ENCODE assay signal across 10 cellular contexts in genomic region chr3:181764544-181764943, GRCh38. TPM values are rescaled to one million over a fixed set of nuclear protein-coding genes. Genes with fewer than 3 reads are reported as not detected.
"Had no signal": no experiment of that assay in that cellular context is flagged by ENCODE, and none has a peak within 500 bp of the region (broad histone marks: within the 10 kb centered on the region; RNA-seq: fewer than 3 reads in every experiment).

No MANE protein-coding gene starts in this region.

- DNase-seq: IMR-90, KBM-7, KG1 had no signal

- H3K4me2 ChIP-seq: KMS-11 had no signal

- H3K36me3 Mint-ChIP-seq: IgD-negative memory B cell had no signal

- H3K27me3 Mint-ChIP-seq: IgD-negative memory B cell had no signal

- H3K4me1 Mint-ChIP-seq: IgD-negative memory B cell had no signal

- H3K27ac ChIP-seq: HL-60, KMS-11 had no signal

- H3K9ac ChIP-seq: KMS-11 had no signal

- H3K4me3 Mint-ChIP-seq: IgD-negative memory B cell had no signal

- H3K27ac Mint-ChIP-seq: IgD-negative memory B cell had no signal

- H3K9me3 Mint-ChIP-seq: IgD-negative memory B cell had no signal

- ATAC-seq: HepG2, K562 had no signal

- H3K4me3 ChIP-seq: K562 had no signal

RNA-seq across cellular contexts. Expression of gene SOX2, which starts 52.8 kb away (rescaled TPM):
- total RNA-seq: HepG2, HT-29, HT1080, IMR-90 had no signal
